Comparison of ENCODE assay signal across 20 cellular contexts in the genomic region with DNA sequence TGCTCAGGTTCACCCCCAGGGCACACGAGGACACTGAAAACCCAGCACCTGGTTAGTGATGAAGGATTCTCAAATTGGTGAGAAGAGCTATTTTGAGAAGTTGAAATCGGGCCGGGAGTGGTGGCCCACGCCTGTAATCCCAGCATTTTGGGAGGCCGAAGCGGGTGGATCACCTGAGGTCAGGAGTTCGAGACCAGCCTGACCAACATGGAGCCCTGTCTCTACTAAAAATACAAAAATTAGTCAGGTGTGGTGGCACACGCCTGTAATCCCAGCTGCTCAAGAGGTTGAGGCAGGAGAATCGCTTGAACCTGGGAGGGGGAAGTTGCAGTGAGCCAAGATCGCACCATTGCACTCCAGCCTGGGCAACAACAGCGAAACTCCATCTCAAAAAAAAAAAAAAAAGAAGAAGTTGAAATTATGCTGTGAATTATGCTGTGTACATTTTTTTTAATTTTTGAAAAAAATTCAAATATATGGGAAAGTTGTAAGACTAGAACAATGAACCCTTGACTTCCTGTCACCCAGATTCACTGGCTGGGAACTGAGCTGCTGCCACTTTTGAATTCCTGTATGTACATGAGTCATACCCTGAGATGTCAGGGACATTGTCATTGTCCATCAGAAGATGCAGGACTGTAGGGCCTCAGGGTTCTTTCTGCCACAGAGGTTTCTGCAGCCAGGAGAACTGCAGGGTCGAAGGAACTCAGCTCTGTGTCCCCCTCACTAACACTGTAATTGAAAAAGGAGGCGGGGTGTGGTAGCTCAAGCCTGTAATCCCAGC. TPM values are rescaled to one million over a fixed set of nuclear protein-coding genes. Genes with fewer than 3 reads are reported as not detected.
DNase-seq lines count a peak whose midpoint lies in the region; ATAC-seq and TF ChIP-seq lines count a peak whose summit lies in the region.
"Had no signal": no experiment of that assay in that cellular context is flagged by ENCODE, and none has a peak within 500 bp of the region (broad histone marks: within the 10 kb centered on the region; RNA-seq: fewer than 3 reads in every experiment).

No MANE protein-coding gene starts in this region.

- no peaks in the 10 kb centered on the region for H3K79me1 ChIP-seq in neuronal stem cell (ENCODE audit: low read depth, low read length)

- intact Hi-C loops in CD14-positive monocyte (cut with micrococcal nuclease) = no loop called here

- no CpG with 5 or more reads among the region's 13 CpGs for WGBS in neuronal stem cell (ENCODE audit: extremely low coverage in 2 of 2, insufficient read length in 2 of 2, insufficient replicate concordance in 1 of 2), 2 donors

- H3K27me3 Mint-ChIP-seq in CD14-positive monocyte (ENCODE audit: low read depth in 3 of 3) = peaks cover 0 to 4% (median 0%) of the 10 kb centered on the region in 3 donors
- H3K27me3 Mint-ChIP-seq: natural killer cell treated with Interleukin-12 subunit alpha and Interleukin-12 subunit beta and Interleukin-15 and Interleukin-18, amount 100 ng/mL, for 72 hours had no signal

- H3K4me1 Mint-ChIP-seq in CD14-positive monocyte = peaks cover 44% of the 10 kb centered on the region

- H4K8ac ChIP-seq in neuronal stem cell (ENCODE audit: low read depth, low read length) = no peak overlapping the region

- peaks cover 2% of the 10 kb centered on the region for H3K27me3 ChIP-seq in brain microvascular endothelial cell (replicated peaks)
- peaks cover 0 to 5% (median 0%) of the 10 kb centered on the region in 3 experiments for H3K27me3 ChIP-seq in neuronal stem cell (ENCODE audit: control insufficient read depth in 3 of 3, insufficient read depth in 3 of 3, low read depth in 1 of 3, low read length in 3 of 3)
- H3K27me3 ChIP-seq: adrenal gland, dorsolateral prefrontal cortex, foreskin keratinocyte, MG63 had no signal

- H3K4me1 ChIP-seq in neuronal stem cell (ENCODE audit: control insufficient read depth in 2 of 2, insufficient read depth in 1 of 2, low read depth in 1 of 2, low read length in 2 of 2) = peaks cover 26 to 37% of the 10 kb centered on the region in 2 donors
- H3K4me1 ChIP-seq: foreskin keratinocyte had no signal

- no peak overlapping the region for H3K4me3 Mint-ChIP-seq in CD14-positive monocyte
- H3K4me3 Mint-ChIP-seq: natural killer cell treated with Interleukin-12 subunit alpha and Interleukin-12 subunit beta and Interleukin-15 and Interleukin-18, amount 100 ng/mL, for 72 hours had no signal

- no peaks in the 10 kb centered on the region for H3K9me3 ChIP-seq in neuronal stem cell (replicated peaks in 1 of 2; ENCODE audit: control insufficient read depth in 2 of 2, insufficient read depth in 1 of 2, low read depth in 1 of 2, low read length in 2 of 2)
- H3K9me3 ChIP-seq: adrenal gland, MG63, thoracic aorta had no signal

- H3K18ac ChIP-seq in neuronal stem cell (ENCODE audit: low read length) = peak overlapping the region; percentile 70

- no peak overlapping the region for H3K4me2 ChIP-seq in neuronal stem cell (ENCODE audit: insufficient read depth, low read length, poor library complexity, severe bottlenecking)

- H3K36me3 ChIP-seq in brain microvascular endothelial cell (replicated peaks) = no peaks in the 10 kb centered on the region
- no peaks in the 10 kb centered on the region for H3K36me3 ChIP-seq in neuronal stem cell (replicated peaks in 1 of 2; ENCODE audit: control insufficient read depth in 2 of 2, insufficient read depth in 2 of 2, low read length in 2 of 2)
- H3K36me3 ChIP-seq: adrenal gland, cardiac muscle cell, MG63, thoracic aorta had no signal

- no peak overlapping the region for H4K91ac ChIP-seq in neuronal stem cell (ENCODE audit: low read depth, low read length, poor library complexity)

- DNase-seq in CD14-positive monocyte (ENCODE audit: low spot score) = no peak
- peak; percentile 25 for DNase-seq in KBM-7
- peak; percentile 9 for DNase-seq in brain microvascular endothelial cell
- DNase-seq in neuronal stem cell (ENCODE audit: low spot score) = no peak
- DNase-seq in DMS 273 (lab: John Stamatoyannopoulos, UW; ENCODE audit: unreplicated experiment) = no peak
- DNase-seq in COR-L47 (lab: John Stamatoyannopoulos, UW) = no peak
- no peak for DNase-seq in NAMALWA (ENCODE audit: low spot score)
- DNase-seq: activated CD4-positive, alpha-beta T cell treated with anti-CD3 and anti-CD28 coated beads, Interleukin-2, amount 50 U/mL, for 1 hour; activated CD8-positive, alpha-beta memory T cell treated with anti-CD3 and anti-CD28 coated beads, Interleukin-2, amount 50 U/mL, for 4 hours; dorsolateral prefrontal cortex; foreskin keratinocyte; kidney glomerular epithelial cell; MG63; NCI-H2029; NCI-H446 treated with DMSO at 0.1 percent for 48 hours had no signal

- ATAC-seq in HG03432 (IDR thresholded peaks at IDR 0.05; ENCODE audit: unreplicated experiment) = no peak
- ATAC-seq: foreskin keratinocyte; natural killer cell treated with Interleukin-12 subunit alpha and Interleukin-12 subunit beta and Interleukin-15 and Interleukin-18, amount 100 ng/mL, for 72 hours had no signal

- H2BK5ac ChIP-seq in neuronal stem cell (ENCODE audit: low read length) = no peak overlapping the region

- in situ Hi-C loops in KBM-7 (cut with MboI; ENCODE audit: low pct_unique_long_range_greater_than_20kb, low sequenced_read_pairs) = no loop called here
- in situ Hi-C loops in brain microvascular endothelial cell (cut with HindIII; ENCODE audit: low pct_ligation_motif_present, low sequenced_read_pairs) = no loop called here

- peak overlapping the region; percentile 79 for H2AK5ac ChIP-seq in neuronal stem cell (ENCODE audit: low read depth, low read length)

- no peak overlapping the region for H3K27ac ChIP-seq in brain microvascular endothelial cell
- peak overlapping the region; percentile 84 for H3K27ac ChIP-seq in neuronal stem cell (replicated peaks; ENCODE audit: low read length)
- H3K27ac ChIP-seq: adrenal gland, cardiac muscle cell, foreskin keratinocyte, thoracic aorta had no signal

- TF ChIP-seq CTCF in CD14-positive monocyte (IDR thresholded peaks at IDR 0.05) (no peak), brain microvascular endothelial cell (IDR thresholded peaks at IDR 0.05; ENCODE audit: low read depth, low read length, missing control alignments) (no peak)

- H3K14ac ChIP-seq in neuronal stem cell (ENCODE audit: low read length) = no peak overlapping the region

- no peak overlapping the region for H2AFZ ChIP-seq in neuronal stem cell (ENCODE audit: low read length)

- H2BK15ac ChIP-seq in neuronal stem cell (ENCODE audit: low read length) = peak overlapping the region; percentile 79

- H3K4me3 ChIP-seq in brain microvascular endothelial cell (ENCODE audit: low read depth, low read length) = no peak overlapping the region
- H3K4me3 ChIP-seq in neuronal stem cell (ENCODE audit: low read length in 2 of 2) = no peak overlapping the region
- H3K4me3 ChIP-seq: adrenal gland, cardiac muscle cell, dorsolateral prefrontal cortex, MG63, thoracic aorta had no signal

- H3K9ac ChIP-seq in neuronal stem cell (ENCODE audit: low read depth, low read length, poor library complexity) = no peak overlapping the region

- H3K4ac ChIP-seq in neuronal stem cell (ENCODE audit: low read length) = no peak overlapping the region

- peaks cover 0 to 1% (median 0%) of the 10 kb centered on the region in 7 donors for H3K9me3 Mint-ChIP-seq in CD14-positive monocyte
- H3K9me3 Mint-ChIP-seq: natural killer cell treated with Interleukin-12 subunit alpha and Interleukin-12 subunit beta and Interleukin-15 and Interleukin-18, amount 100 ng/mL, for 72 hours had no signal

- H3K27ac Mint-ChIP-seq in CD14-positive monocyte = peak overlapping the region; percentile 64 to 90 (median 86)
- H3K27ac Mint-ChIP-seq: natural killer cell treated with Interleukin-12 subunit alpha and Interleukin-12 subunit beta and Interleukin-15 and Interleukin-18, amount 100 ng/mL, for 72 hours had no signal

- H3K36me3 Mint-ChIP-seq in CD14-positive monocyte = peaks cover 5 to 6% of the 10 kb centered on the region in 2 donors
- H3K36me3 Mint-ChIP-seq: natural killer cell treated with Interleukin-12 subunit alpha and Interleukin-12 subunit beta and Interleukin-15 and Interleukin-18, amount 100 ng/mL, for 72 hours had no signal

- H2BK120ac ChIP-seq in neuronal stem cell (ENCODE audit: low read depth, low read length) = no peak overlapping the region

- no peak overlapping the region for H3K23ac ChIP-seq in neuronal stem cell (ENCODE audit: low read depth, low read length, poor library complexity)

- no peak overlapping the region for H2BK12ac ChIP-seq in neuronal stem cell (ENCODE audit: low read length)

RNA-seq across cellular contexts. Expression of a gene that starts 5.2 kb away (rescaled TPM):
- polyA plus RNA-seq in CD14-positive monocyte = 1 to 10 TPM; 2.1 to 2.3 TPM
- 3.9 TPM for polyA plus RNA-seq in neuronal stem cell (2013, experiment 1 of 2)
- 4.0 TPM for polyA plus RNA-seq in neuronal stem cell (2013, experiment 2 of 2)

RNA-seq across cellular contexts. Expression of a gene that starts 9.9 kb away (rescaled TPM):
- 10 to 100 TPM in 1 of 2 donors, 1 to 10 TPM in 1; 7.1 to 11.5 TPM for polyA plus RNA-seq in CD14-positive monocyte
- polyA plus RNA-seq in neuronal stem cell (2013, experiment 1 of 2) = 16.5 TPM
- polyA plus RNA-seq in neuronal stem cell (2013, experiment 2 of 2) = 16.1 TPM

RNA-seq across cellular contexts. Expression of a gene that starts 29.7 kb away (rescaled TPM):
- 10 to 100 TPM; 18.4 to 22.9 TPM for polyA plus RNA-seq in CD14-positive monocyte
- 26.5 TPM for polyA plus RNA-seq in neuronal stem cell (2013, experiment 1 of 2)
- polyA plus RNA-seq in neuronal stem cell (2013, experiment 2 of 2) = 28.4 TPM

RNA-seq across cellular contexts. Expression of a gene that starts 42.8 kb away (rescaled TPM):
- not detected for polyA plus RNA-seq in CD14-positive monocyte
- 0.43 TPM for polyA plus RNA-seq in neuronal stem cell (2013, experiment 1 of 2)
- polyA plus RNA-seq in neuronal stem cell (2013, experiment 2 of 2) = 0.53 TPM

RNA-seq across cellular contexts. Expression of a gene that starts 55.0 kb away (rescaled TPM):
- polyA plus RNA-seq in CD14-positive monocyte = 10 to 100 TPM; 29.4 to 37.5 TPM
- 72.3 TPM for polyA plus RNA-seq in neuronal stem cell (2013, experiment 1 of 2)
- 74.4 TPM for polyA plus RNA-seq in neuronal stem cell (2013, experiment 2 of 2)

Comparison
In these comparisons a context has a peak if more than half of its experiments do, and no peak if none do; other contexts are left out.
1. DNase-seq: peak in KBM-7 (single experiment) and brain microvascular endothelial cell (single experiment); none in CD14-positive monocyte (single experiment), neuronal stem cell (single experiment), DMS 273 (single experiment), COR-L47 (single experiment) and NAMALWA (single experiment).